ENCODE assay signal across 9 cellular contexts in genomic region chr10:29926649-29927048, GRCh38.
A peak's percentile ranks its signal among the peaks of the same experiment; 100 is the strongest.
DNase-seq lines count a peak whose midpoint lies in the region; ATAC-seq and TF ChIP-seq lines count a peak whose summit lies in the region.
"Had no signal": no experiment of that assay in that cellular context is flagged by ENCODE, and none has a peak within 500 bp of the region (broad histone marks: within the 10 kb centered on the region; RNA-seq: fewer than 3 reads in every experiment).

No MANE protein-coding gene starts in this region.

- H3K4me1 Mint-ChIP-seq in brain, result peaks cover 33% of the 10 kb centered on the region

- H3K27ac ChIP-seq in 22Rv1, result no peak overlapping the region

- DNase-seq in HCEC 1CT, result peak; percentile 52
- peak; percentile 23 for DNase-seq in kidney tubule cell (ENCODE audit: low spot score)
- no peak for DNase-seq in SHP77 (lab: John Stamatoyannopoulos, UW)
- no peak for DNase-seq in KG1 (lab: John Stamatoyannopoulos, UW)
- DNase-seq in GM13976 (ENCODE audit: low spot score), result no peak
- DNase-seq: activated CD8-positive, alpha-beta memory T cell treated with anti-CD3 and anti-CD28 coated beads for 24 hours had no signal

- peak overlapping the region in 2 of 5 experiments; percentile 74 to 77 for H3K27ac Mint-ChIP-seq in brain

- ATAC-seq in HG03159 (IDR thresholded peaks at IDR 0.05; ENCODE audit: unreplicated experiment), result no peak

- in situ Hi-C loops in GM13976 (cut with MboI; ENCODE audit: low sequenced_read_pairs, unreplicated experiment), result no loop called here

- peaks cover 4 to 24% (median 15%) of the 10 kb centered on the region in 5 experiments for H3K9me3 Mint-ChIP-seq in brain

- H3K27me3 Mint-ChIP-seq in brain, result peaks cover 2% of the 10 kb centered on the region

- no peak overlapping the region for H3K4me3 Mint-ChIP-seq in brain

- H3K36me3 Mint-ChIP-seq in brain, result no peaks in the 10 kb centered on the region

- TF ChIP-seq CTCF in 22Rv1 (IDR thresholded peaks at IDR 0.05), result 0 out of 2 replicates have a peak, but pooled peaks have one; percentile 20
- peak; percentile 32 to 40 for TF ChIP-seq CTCF in brain (conservative IDR thresholded peaks at IDR 0.05)
- TF ChIP-seq CTCF in GM13976 (IDR thresholded peaks at IDR 0.05; ENCODE audit: borderline replicate concordance, control extremely low read depth, extremely low read depth, insufficient read depth, missing control alignments), result no peak

Comparison
In these comparisons a context has a peak if more than half of its experiments do, and no peak if none do; other contexts are left out.
1. DNase-seq: peak in HCEC 1CT (single experiment) and kidney tubule cell (single experiment); none in SHP77 (0 of 2), KG1 (single experiment) and GM13976 (single experiment).